ENCODE assay signal across 17 cellular contexts in genomic region chr6:137900815-137901214, GRCh38. TPM values are rescaled to one million over a fixed set of nuclear protein-coding genes. Genes with fewer than 3 reads are reported as not detected.
DNase-seq lines count a peak whose midpoint lies in the region; ATAC-seq, FAIRE-seq and TF ChIP-seq lines count a peak whose summit lies in the region.
"Had no signal": no experiment of that assay in that cellular context is flagged by ENCODE, and none has a peak within 500 bp of the region (broad histone marks: within the 10 kb centered on the region; RNA-seq: fewer than 3 reads in every experiment).

No MANE protein-coding gene starts in this region.

- H3K4me2 ChIP-seq in endothelial cell of umbilical vein (ENCODE audit: insufficient read depth, low read length) = peak overlapping the region; percentile 16

- no TSS peak for BruUV-seq in endothelial cell of umbilical vein (replicated peaks; lab: Mats Ljungman, UMichigan)

- FAIRE-seq in endothelial cell of umbilical vein (lab: Jason Lieb, UNC) (no peak), small intestine (lab: Jason Lieb, UNC) (no peak)
- FAIRE-seq: A204.1, H1 had no signal

- H3K4me1 ChIP-seq in SJSA1 (replicated peaks) (peaks cover 19% of the 10 kb centered on the region), endothelial cell of umbilical vein (ENCODE audit: control insufficient read depth, extremely low read depth, insufficient read depth, low read length) (peaks cover 18% of the 10 kb centered on the region), small intestine (ENCODE audit: control insufficient read depth in 2 of 2, insufficient read depth in 1 of 2, low read depth in 1 of 2, low read length in 1 of 2) (peaks cover 3 to 5% of the 10 kb centered on the region in 2 donors), uterus (no peaks in the 10 kb centered on the region)

- TF ChIP-seq CTCF in endothelial cell of umbilical vein (IDR thresholded peaks at IDR 0.05; ENCODE audit: extremely low read depth in 1 of 2, insufficient read depth in 1 of 2, low read depth in 1 of 2, low read length in 2 of 2) = no peak
- no peak for TF ChIP-seq CTCF in uterus (IDR thresholded peaks at IDR 0.05)

- intact Hi-C loops in endothelial cell of umbilical vein (cut with micrococcal nuclease) (no loop called here), uterus (cut with DNase I; ENCODE audit: low total_unique reads) (no loop called here)

- no peaks in the 10 kb centered on the region for H3K9me3 ChIP-seq in SJSA1 (replicated peaks)
- H3K9me3 ChIP-seq in endothelial cell of umbilical vein (replicated peaks; ENCODE audit: control insufficient read depth, insufficient read depth, low read length) = no peaks in the 10 kb centered on the region
- H3K9me3 ChIP-seq in small intestine (ENCODE audit: control insufficient read depth, low read depth) = no peaks in the 10 kb centered on the region
- no peaks in the 10 kb centered on the region for H3K9me3 ChIP-seq in uterus

- no peak overlapping the region for H2AFZ ChIP-seq in endothelial cell of umbilical vein (ENCODE audit: low read depth, low read length)

- 17 to 60% (median 37%) methylated on average over 2 of the region's 2 CpGs for WGBS in small intestine, 3 donors

- no peaks in the 10 kb centered on the region for H4K20me1 ChIP-seq in endothelial cell of umbilical vein (replicated peaks; ENCODE audit: control insufficient read depth, extremely low read depth, insufficient read depth, low read length)

- no peaks in the 10 kb centered on the region for H3K79me2 ChIP-seq in endothelial cell of umbilical vein (ENCODE audit: control insufficient read depth, insufficient read depth, low read length)

- no peaks in the 10 kb centered on the region for H3K27me3 ChIP-seq in SJSA1 (replicated peaks)
- no peaks in the 10 kb centered on the region for H3K27me3 ChIP-seq in endothelial cell of umbilical vein (ENCODE audit: control insufficient read depth in 2 of 2, insufficient read depth in 2 of 2, low read length in 2 of 2)
- H3K27me3 ChIP-seq in small intestine (ENCODE audit: control insufficient read depth in 2 of 2, insufficient read depth in 2 of 2, low read length in 2 of 2) = no peaks in the 10 kb centered on the region
- H3K27me3 ChIP-seq in uterus = no peaks in the 10 kb centered on the region

- H3K4me3 ChIP-seq in SJSA1 (no peak overlapping the region), endothelial cell of umbilical vein (replicated peaks in 1 of 3; ENCODE audit: insufficient read depth in 1 of 3, low read depth in 1 of 3, low read length in 3 of 3) (no peak overlapping the region), small intestine (ENCODE audit: low read depth in 1 of 2, low read length in 2 of 2) (no peak overlapping the region), uterus (no peak overlapping the region)

- CTCF ChIA-PET in endothelial cell of umbilical vein (lab: Charles Lee) = interaction anchor here (1.0 to 1.8 kb wide), 8 partner anchors 10 to 104 kb away, joined by 3 to 8 read pairs (median 4); partner anchors contain the start of gene TNFAIP3

- TF ChIP-seq POLR2A in endothelial cell of umbilical vein (IDR thresholded peaks at IDR 0.05; ENCODE audit: low read depth, low read length) (no peak), uterus (IDR thresholded peaks at IDR 0.05) (no peak)

- POLR2A ChIA-PET in endothelial cell of umbilical vein (lab: Charles Lee) = no interaction called here

- no peak for ATAC-seq in HG02981 (IDR thresholded peaks at IDR 0.05; ENCODE audit: unreplicated experiment)

- dilution Hi-C loops in endothelial cell of umbilical vein (cut with MboI; ENCODE audit: extremely low pct_ligation_motif_present, low sequenced_read_pairs) = no loop called here

- no peak overlapping the region for H3K9ac ChIP-seq in endothelial cell of umbilical vein (replicated peaks; ENCODE audit: extremely low read depth, insufficient read depth, low read length)

- no peaks in the 10 kb centered on the region for H3K9me1 ChIP-seq in endothelial cell of umbilical vein (replicated peaks; ENCODE audit: control insufficient read depth, extremely low read depth, insufficient read depth, low read length)

- DNase-seq in M059J (ENCODE audit: low read depth) = peak; percentile 37
- peak in 1 of 2 experiments; percentile 38 for DNase-seq in SJSA1 (ENCODE audit: low read depth in 1 of 2, low spot score in 2 of 2)
- DNase-seq in endothelial cell of umbilical vein (ENCODE audit: low read depth, low spot score) = peak; percentile 66
- peak; percentile 23 for DNase-seq in small intestine
- DNase-seq in uterus = no peak
- DNase-seq in NCI-H2196 (lab: John Stamatoyannopoulos, UW; ENCODE audit: unreplicated experiment) = no peak
- DNase-seq: ACHN; AML-193; CD4-positive, alpha-beta memory T cell; DMS153; DMS79; GF-D8; H9 had no signal

- peak overlapping the region; percentile 35 for H3K27ac ChIP-seq in SJSA1
- H3K27ac ChIP-seq in endothelial cell of umbilical vein (ENCODE audit: insufficient read depth, low read depth, low read length) = no peak overlapping the region
- no peak overlapping the region for H3K27ac ChIP-seq in small intestine (ENCODE audit: low read depth in 1 of 2, low read length in 1 of 2)
- H3K27ac ChIP-seq in uterus = no peak overlapping the region
- H3K27ac ChIP-seq: C4-2B had no signal

- H3K36me3 ChIP-seq in SJSA1 (no peaks in the 10 kb centered on the region), endothelial cell of umbilical vein (ENCODE audit: control insufficient read depth in 2 of 2, extremely low read depth in 1 of 2, insufficient read depth in 2 of 2, low read length in 2 of 2) (no peaks in the 10 kb centered on the region), small intestine (ENCODE audit: control insufficient read depth in 2 of 2, insufficient read depth in 2 of 2, low read length in 2 of 2) (no peaks in the 10 kb centered on the region), uterus (no peaks in the 10 kb centered on the region)

TF ChIP-seq in endothelial cell of umbilical vein, 7 proteins besides CTCF, POLR2A, EP300 and RAD21:
- peak; percentile 26 for TF ChIP-seq FOS (IDR thresholded peaks at IDR 0.05; ENCODE audit: borderline replicate concordance, insufficient read depth, low read length)
- TF ChIP-seq GATA2 (IDR thresholded peaks at IDR 0.05; ENCODE audit: insufficient read depth, insufficient read length, low read depth, low read length) = peak; percentile 72
- TF ChIP-seq MYC (IDR thresholded peaks at IDR 0.05; ENCODE audit: low read depth, low read length) = no peak
TF ChIP-seq in endothelial cell of umbilical vein: peak in this region for 2.

RNA-seq across cellular contexts. Expression of gene TNFAIP3, which starts 33.8 kb away (rescaled TPM):
- total RNA-seq in M059J (2014; rRNA removed; shearing (Covaris generic)) = 5.5 and 7.7 TPM in 2 replicates
- 7.8 and 12.2 TPM in 2 replicates for total RNA-seq in SJSA1 (2014; rRNA removed; shearing (Covaris generic))
- total RNA-seq in endothelial cell of umbilical vein = 4.2 and 8.6 TPM in 2 replicates
- 3.5 and 4.0 TPM in 2 replicates for polyA plus RNA-seq in endothelial cell of umbilical vein
- polyA plus RNA-seq in endothelial cell of umbilical vein (2011; cell fraction: cytosol; rRNA removed) = 3.6 and 4.3 TPM in 2 replicates
- 28.8 and 35.5 TPM in 2 replicates for polyA plus RNA-seq in endothelial cell of umbilical vein (2011; cell fraction: nucleus; rRNA removed)
- polyA plus RNA-seq in endothelial cell of umbilical vein (2012) = 7.5 TPM in 2 replicates
- polyA minus RNA-seq in endothelial cell of umbilical vein = 5.1 TPM in 2 replicates
- 2.3 TPM for polyA minus RNA-seq in endothelial cell of umbilical vein (2011; cell fraction: cytosol; rRNA and poly(A)+ RNA removed)
- polyA minus RNA-seq in endothelial cell of umbilical vein (2011; cell fraction: nucleus; rRNA and poly(A)+ RNA removed) = 12.8 and 17.4 TPM in 2 replicates
- polyA plus RNA-seq in small intestine = 10 to 100 TPM; 10.8 to 16.1 (median 14.5) TPM
- total RNA-seq in uterus = 10 to 100 TPM; 14.4 to 36.2 (median 19.6) TPM

Comparison
In these comparisons a context has a peak if more than half of its experiments do, and no peak if none do; other contexts are left out.
1. DNase-seq: peak in M059J (single experiment), endothelial cell of umbilical vein (single experiment) and small intestine (single experiment); none in uterus (0 of 2) and NCI-H2196 (single experiment).